Comparison of ENCODE assay signal across 34 cellular contexts in the genomic region with DNA sequence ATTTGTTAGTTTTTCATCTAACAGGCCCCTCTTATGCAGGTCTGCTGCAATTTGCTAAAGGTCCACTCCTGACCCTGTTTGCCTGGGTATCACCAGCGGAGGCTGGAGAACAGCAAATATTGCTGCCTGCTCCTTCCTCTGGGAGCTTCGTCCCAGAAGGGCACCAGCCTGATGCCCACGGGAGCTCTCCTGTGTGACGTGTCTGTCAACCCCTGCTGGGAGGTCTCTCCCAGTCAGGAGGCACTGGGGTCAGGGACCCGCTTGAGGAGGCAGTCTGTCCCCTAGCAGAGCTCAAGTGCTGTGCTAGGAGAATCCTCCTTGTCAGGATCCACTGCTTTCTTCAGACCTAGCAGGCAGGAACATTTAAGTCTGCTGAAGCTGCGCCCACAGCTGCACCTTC.
"Had no signal": no experiment of that assay in that cellular context is flagged by ENCODE, and none has a peak within 500 bp of the region (broad histone marks: within the 10 kb centered on the region; RNA-seq: fewer than 3 reads in every experiment).

No MANE protein-coding gene starts in this region.

- H3K36me3 ChIP-seq: MG63 had no signal

- DNase-seq: Karpas-422, Kasumi-1, MG63, MM.1S, MV-4-11, NCI-H1048, NCI-H1092, NCI-H1092 treated with DMSO at 0.1 percent for 48 hours, NCI-H1105, NCI-H1105 treated with DMSO at 0.1 percent for 48 hours, NCI-H1417, NCI-H1417 treated with DMSO at 0.1 percent for 48 hours, NCI-H1436, NCI-H1436 treated with DMSO at 0.1 percent for 48 hours, NCI-H146, NCI-H1694, NCI-H1694 treated with DMSO at 0.1 percent for 48 hours, NCI-H187, NCI-H187 treated with DMSO at 0.1 percent for 48 hours, NCI-H1930, NCI-H2029, NCI-H2029 treated with DMSO at 0.1 percent for 48 hours, NCI-H2081, NCI-H2081 treated with DMSO at 0.1 percent for 48 hours, NCI-H2107, NCI-H2171, NCI-H2171 treated with DMSO at 0.1 percent for 48 hours, NCI-H2227 treated with DMSO at 0.1 percent for 48 hours, NCI-H226, NCI-H345, NCI-H446, NCI-H446 treated with DMSO at 0.1 percent for 48 hours, NCI-H510A, NCI-H510A treated with DMSO at 0.1 percent for 48 hours had no signal

- H3K9me3 ChIP-seq: MG63 had no signal

- H3K4me3 ChIP-seq: MG63 had no signal

- H3K27me3 ChIP-seq: MG63 had no signal
